In genomic region chr3:98360681-98361080, GRCh38 we compare ENCODE assay signal across 31 cellular contexts. TPM values are rescaled to one million over a fixed set of nuclear protein-coding genes. Genes with fewer than 3 reads are reported as not detected.
"Had no signal": no experiment of that assay in that cellular context is flagged by ENCODE, and none has a peak within 500 bp of the region (broad histone marks: within the 10 kb centered on the region; RNA-seq: fewer than 3 reads in every experiment).

No MANE protein-coding gene starts in this region.

- DNase-seq: activated gamma-delta T cell treated with Interleukin-2 at 50 U/mL for 16 hours; activated T-cell treated with anti-CD3 and anti-CD28 coated beads, Interleukin-2, amount 50 U/mL, for 24 hours; adrenal gland; body of pancreas; KG1; NCI-H1092 treated with DMSO at 0.1 percent for 48 hours; NCI-H1417 treated with DMSO at 0.1 percent for 48 hours; NCI-H187 treated with DMSO at 0.1 percent for 48 hours; NCI-H2081 treated with DMSO at 0.1 percent for 48 hours; NCI-H226; NCI-H446 treated with DMSO at 0.1 percent for 48 hours; NCI-H524; NCI-H82; Peyer's patch; RPMI8226; SHP77 treated with DMSO at 0.1 percent for 48 hours; SK-N-SH had no signal

- H3K27ac Mint-ChIP-seq: activated CD4-positive, alpha-beta T cell treated with anti-CD3 and anti-CD28 coated beads for 36 hours; activated CD4-positive, alpha-beta T cell treated with anti-CD3 and anti-CD28 coated beads, Interleukin-2, amount 10 ng/mL, durations not matched to agents 7 days and 5 days; activated CD8-positive, alpha-beta T cell treated with anti-CD3 and anti-CD28 coated beads, Interleukin-2, amount 10 ng/mL, durations not matched to agents 7 days and 5 days; activated naive CD4-positive, alpha-beta T cell treated with anti-CD3 and anti-CD28 coated beads for 36 hours; activated T-helper 1 cell treated with anti-CD3 and anti-CD28 coated beads, Interleukin-12 subunit alpha, Interleukin-12 subunit beta, Interleukin-2, Interleukin-4 antibody, amounts not matched to agents 30 ng/mL and 10 ng/mL and 1 ng/mL, durations not matched to agents 14 hours and 24 hours and 36 hours; T-helper 1 cell treated with Interleukin-12 subunit alpha and Interleukin-12 subunit beta and Interleukin-4 antibody, amounts not matched to agents 30 μg/mL and 1 μg/mL, for 36 hours; T-helper 2 cell treated with Interferon-gamma antibody and Interleukin-4, amounts not matched to agents 5 μg/mL and 100 μg/mL, for 36 hours had no signal

- H3K36me3 ChIP-seq: adrenal gland, Peyer's patch, SJSA1 had no signal

- H3K4me3 Mint-ChIP-seq: activated CD4-positive, alpha-beta T cell treated with anti-CD3 and anti-CD28 coated beads for 36 hours; activated CD4-positive, alpha-beta T cell treated with anti-CD3 and anti-CD28 coated beads, Interleukin-2, amount 10 ng/mL, durations not matched to agents 7 days and 5 days; activated CD8-positive, alpha-beta T cell treated with anti-CD3 and anti-CD28 coated beads, Interleukin-2, amount 10 ng/mL, durations not matched to agents 7 days and 5 days; activated naive CD4-positive, alpha-beta T cell treated with anti-CD3 and anti-CD28 coated beads for 36 hours; activated T-cell treated with anti-CD3 and anti-CD28 coated beads, Interleukin-2, amount 50 U/mL, for 24 hours; activated T-helper 1 cell treated with anti-CD3 and anti-CD28 coated beads, Interleukin-12 subunit alpha, Interleukin-12 subunit beta, Interleukin-2, Interleukin-4 antibody, amounts not matched to agents 30 ng/mL and 10 ng/mL and 1 ng/mL, durations not matched to agents 14 hours and 24 hours and 36 hours; central memory CD8-positive, alpha-beta T cell; T-helper 1 cell treated with Interleukin-12 subunit alpha and Interleukin-12 subunit beta and Interleukin-4 antibody, amounts not matched to agents 30 μg/mL and 1 μg/mL, for 36 hours; T-helper 2 cell treated with Interferon-gamma antibody and Interleukin-4, amounts not matched to agents 5 μg/mL and 100 μg/mL, for 36 hours had no signal

- H3K4me1 Mint-ChIP-seq: activated CD4-positive, alpha-beta T cell treated with anti-CD3 and anti-CD28 coated beads for 36 hours; central memory CD8-positive, alpha-beta T cell had no signal

- H3K4me2 ChIP-seq: SK-N-SH had no signal

- H3K27me3 ChIP-seq: adrenal gland, body of pancreas, Peyer's patch, SJSA1 had no signal

- H3K4me1 ChIP-seq: adrenal gland, body of pancreas, Peyer's patch, SJSA1 had no signal

- H3K9ac ChIP-seq: SK-N-SH had no signal

- H3K9me3 ChIP-seq: SJSA1 had no signal

- H3K4me3 ChIP-seq: adrenal gland, body of pancreas, Peyer's patch, SJSA1 had no signal

- H3K27ac ChIP-seq: adrenal gland, body of pancreas, Peyer's patch, SJSA1 had no signal

- FAIRE-seq: astrocyte, TTC549 had no signal

- ATAC-seq: body of pancreas had no signal

RNA-seq across cellular contexts. Expression of gene OR5K4, which starts 7.0 kb away (rescaled TPM):
- total RNA-seq: activated CD4-positive, alpha-beta T cell treated with anti-CD3 and anti-CD28 coated beads for 36 hours; activated CD4-positive, alpha-beta T cell treated with anti-CD3 and anti-CD28 coated beads, Interleukin-2, amount 10 ng/mL, durations not matched to agents 7 days and 5 days; activated CD8-positive, alpha-beta T cell treated with anti-CD3 and anti-CD28 coated beads, Interleukin-2, amount 10 ng/mL, durations not matched to agents 7 days and 5 days; activated naive CD4-positive, alpha-beta T cell treated with anti-CD3 and anti-CD28 coated beads for 36 hours; activated naive CD4-positive, alpha-beta T cell treated with anti-CD3 and anti-CD28 coated beads, Interleukin-2, amount 50 U/mL, for 72 hours; activated T-helper 1 cell treated with anti-CD3 and anti-CD28 coated beads, Interleukin-12 subunit alpha, Interleukin-12 subunit beta, Interleukin-2, Interleukin-4 antibody, amounts not matched to agents 30 ng/mL and 10 ng/mL and 1 ng/mL, durations not matched to agents 14 hours and 24 hours and 36 hours; adrenal gland; astrocyte; body of pancreas; chondrocyte; LHCN-M2; Peyer's patch; SJSA1 had no signal
- polyA plus RNA-seq: adrenal gland, SK-N-SH had no signal

RNA-seq across cellular contexts. Expression of gene OR5K3, which starts 29.8 kb away (rescaled TPM):
- total RNA-seq: activated CD4-positive, alpha-beta T cell treated with anti-CD3 and anti-CD28 coated beads for 36 hours; activated CD4-positive, alpha-beta T cell treated with anti-CD3 and anti-CD28 coated beads, Interleukin-2, amount 10 ng/mL, durations not matched to agents 7 days and 5 days; activated CD8-positive, alpha-beta T cell treated with anti-CD3 and anti-CD28 coated beads, Interleukin-2, amount 10 ng/mL, durations not matched to agents 7 days and 5 days; activated naive CD4-positive, alpha-beta T cell treated with anti-CD3 and anti-CD28 coated beads for 36 hours; activated naive CD4-positive, alpha-beta T cell treated with anti-CD3 and anti-CD28 coated beads, Interleukin-2, amount 50 U/mL, for 72 hours; activated T-helper 1 cell treated with anti-CD3 and anti-CD28 coated beads, Interleukin-12 subunit alpha, Interleukin-12 subunit beta, Interleukin-2, Interleukin-4 antibody, amounts not matched to agents 30 ng/mL and 10 ng/mL and 1 ng/mL, durations not matched to agents 14 hours and 24 hours and 36 hours; adrenal gland; astrocyte; body of pancreas; chondrocyte; LHCN-M2; Peyer's patch; SJSA1 had no signal
- polyA plus RNA-seq: adrenal gland, SK-N-SH had no signal
